ENCODE assay signal across 23 cellular contexts in genomic region chr2:169511818-169512217, GRCh38. TPM values are rescaled to one million over a fixed set of nuclear protein-coding genes. Genes with fewer than 3 reads are reported as not detected.
"Had no signal": no experiment of that assay in that cellular context is flagged by ENCODE, and none has a peak within 500 bp of the region (broad histone marks: within the 10 kb centered on the region; RNA-seq: fewer than 3 reads in every experiment).

No MANE protein-coding gene starts in this region.

- H3K27ac ChIP-seq: brain microvascular endothelial cell, hepatocyte, spleen, upper lobe of right lung had no signal

- DNase-seq: activated B cell treated with CpG ODN at 0.5 μM for 24 hours; activated CD4-positive, alpha-beta memory T cell treated with anti-CD3 and anti-CD28 coated beads for 36 hours; activated CD4-positive, alpha-beta T cell treated with anti-CD3 and anti-CD28 coated beads for 4 hours; activated naive CD4-positive, alpha-beta T cell treated with Interleukin-2 at 50 U/mL for 16 hours; activated naive CD8-positive, alpha-beta T cell treated with anti-CD3 and anti-CD28 coated beads, Interleukin-2, amount 50 U/mL, for 24 hours; activated T-cell treated with anti-CD3 and anti-CD28 coated beads for 4 hours; anterior cingulate cortex; brain microvascular endothelial cell; cerebellar nuclear complex; effector CD8-positive, alpha-beta T cell; left colon; occipital lobe; posterior cingulate gyrus; retina; spleen; stimulated activated CD8-positive, alpha-beta memory T cell treated with anti-CD3 and anti-CD28 coated beads, Interleukin-4, amount 100 ng/mL, for 48 hours; stimulated activated naive CD4-positive, alpha-beta T cell; T-cell; upper lobe of right lung had no signal

- ATAC-seq: activated naive CD8-positive, alpha-beta T cell treated with anti-CD3 and anti-CD28 coated beads, Interleukin-2, amount 50 U/mL, for 24 hours; activated T-helper 17 cell treated with anti-CD3 and anti-CD28 coated beads, Interleukin-2, amount 50 U/mL, for 72 hours; esophagus mucosa; left colon; SK-N-SH treated with all-trans-retinoic acid at 6 μM for 48 hours; T-cell; upper lobe of right lung had no signal

- H3K4me3 ChIP-seq: hepatocyte, spleen, upper lobe of right lung had no signal

- H3K27me3 ChIP-seq: brain microvascular endothelial cell, hepatocyte, spleen, upper lobe of right lung had no signal

- H3K79me2 ChIP-seq: hepatocyte had no signal

- H3K36me3 ChIP-seq: brain microvascular endothelial cell, spleen, upper lobe of right lung had no signal

- H2AFZ ChIP-seq: hepatocyte had no signal

- H3K9me3 ChIP-seq: spleen, upper lobe of right lung had no signal

- H3K4me1 ChIP-seq: spleen had no signal

- H3K4me2 ChIP-seq: hepatocyte had no signal

RNA-seq across cellular contexts. Expression of gene KLHL41, which starts 2.3 kb away (rescaled TPM):
- total RNA-seq: activated T-helper 17 cell treated with anti-CD3 and anti-CD28 coated beads, Interleukin-2, amount 50 U/mL, for 72 hours had no signal
